In the genomic region with DNA sequence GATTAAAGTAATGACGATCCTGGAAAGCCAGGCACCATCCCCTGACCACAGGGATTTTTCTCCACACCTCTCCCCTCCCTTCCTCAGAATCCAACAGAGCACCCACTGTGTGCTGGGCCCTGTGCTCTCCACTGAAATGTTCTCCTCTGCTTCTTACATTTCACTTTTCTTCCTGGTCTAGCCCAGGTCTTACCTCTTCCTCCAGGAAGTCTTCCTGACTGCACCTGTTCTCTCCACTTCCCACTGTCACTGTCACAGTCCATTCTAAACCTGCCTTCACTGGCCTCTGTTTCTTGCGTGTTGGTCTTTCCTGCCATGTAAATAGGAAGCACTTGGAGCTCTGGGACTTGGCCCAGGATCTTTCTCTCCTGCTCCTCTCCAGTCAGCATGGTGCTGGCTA, we compare ENCODE assay signal across 33 cellular contexts. TPM values are rescaled to one million over a fixed set of nuclear protein-coding genes. Genes with fewer than 3 reads are reported as not detected.
"Had no signal": no experiment of that assay in that cellular context is flagged by ENCODE, and none has a peak within 500 bp of the region (broad histone marks: within the 10 kb centered on the region; RNA-seq: fewer than 3 reads in every experiment).

No MANE protein-coding gene starts in this region.

- H2AFZ ChIP-seq: neural progenitor cell had no signal

- H3K4me1 ChIP-seq: left ventricle myocardium inferior, neural progenitor cell, prostate gland, sigmoid colon, testis, thyroid gland, upper lobe of right lung had no signal

- H3K4me2 ChIP-seq: neural progenitor cell had no signal

- H3K27me3 ChIP-seq: neural progenitor cell, neutrophil, ovary, sigmoid colon, testis, thyroid gland, upper lobe of right lung had no signal

- H3K36me3 ChIP-seq: left ventricle myocardium inferior, neural progenitor cell, neutrophil, ovary, prostate gland, sigmoid colon, thyroid gland, upper lobe of right lung had no signal

- H3K4me3 ChIP-seq: left ventricle myocardium inferior, lung, neural progenitor cell, ovary, prostate gland, sigmoid colon, testis, thyroid gland, upper lobe of right lung had no signal

- H3K27ac ChIP-seq: left ventricle myocardium inferior, neural progenitor cell, neutrophil, ovary, prostate gland, sigmoid colon, testis, thyroid gland, upper lobe of right lung had no signal

- H3K9me3 ChIP-seq: neutrophil, ovary, prostate gland, testis, thyroid gland, upper lobe of right lung had no signal

- FAIRE-seq: islet of Langerhans, kidney, small intestine, urothelium cell line had no signal

- DNase-seq: hypothalamus; immature natural killer cell; kidney; left ventricle myocardium inferior; mesendoderm; naive B cell; natural killer cell; nephron progenitor cell; occipital lobe; ovary; retina; right cardiac atrium; sigmoid colon; small intestine; stimulated activated CD4-positive, alpha-beta T cell treated with anti-CD3 and anti-CD28 coated beads, Interleukin-1b, Interleukin-23, amount 100 ng/mL, for 48 hours; stimulated activated CD4-positive, alpha-beta T cell treated with anti-CD3 and anti-CD28 coated beads, Interleukin-2, amount 100 ng/mL, for 48 hours; stimulated activated CD4-positive, alpha-beta T cell treated with anti-CD3 and anti-CD28 coated beads, Interleukin-4, amount 100 ng/mL, for 4 hours; stimulated activated CD8-positive, alpha-beta memory T cell treated with anti-CD3 and anti-CD28 coated beads, Interleukin-4, amount 100 ng/mL, for 48 hours; stimulated activated naive CD4-positive, alpha-beta T cell treated with Interleukin-2 at 50 U/mL for 16 hours; stimulated activated naive CD8-positive, alpha-beta T cell treated with anti-CD3 and anti-CD28 coated beads, Interleukin-15, amount 100 ng/mL, for 72 hours; testis; thyroid gland; trophoblast cell; upper lobe of right lung had no signal

- ATAC-seq: natural killer cell; right cardiac atrium; stimulated activated memory B cell treated with anti-CD40 and anti-IgM and Interleukin-4, amounts not matched to agents 10 μg/mL and 1 μg/mL and 100 μg/mL, for 72 hours; stimulated activated naive CD8-positive, alpha-beta T cell treated with anti-CD3 and anti-CD28 coated beads, Interleukin-15, amount 100 ng/mL, for 72 hours; upper lobe of right lung had no signal

- H3K9ac ChIP-seq: neural progenitor cell had no signal

RNA-seq across cellular contexts. Expression of a gene that starts 7.4 kb away (rescaled TPM):
- total RNA-seq: natural killer cell, upper lobe of right lung had no signal
- polyA plus RNA-seq: immature natural killer cell had no signal

RNA-seq across cellular contexts. Expression of a gene that starts 12.0 kb away (rescaled TPM):
- total RNA-seq: kidney, left ventricle myocardium inferior, lung, mesothelial cell of epicardium, mononuclear cell, natural killer cell, occipital lobe, ovary, prostate gland, right cardiac atrium, sigmoid colon, testis, thyroid gland, upper lobe of right lung had no signal
- polyA plus RNA-seq: immature natural killer cell, lung, ovary, right cardiac atrium, sigmoid colon, small intestine had no signal
